ENCODE assay signal across 8 cellular contexts in the genomic region with DNA sequence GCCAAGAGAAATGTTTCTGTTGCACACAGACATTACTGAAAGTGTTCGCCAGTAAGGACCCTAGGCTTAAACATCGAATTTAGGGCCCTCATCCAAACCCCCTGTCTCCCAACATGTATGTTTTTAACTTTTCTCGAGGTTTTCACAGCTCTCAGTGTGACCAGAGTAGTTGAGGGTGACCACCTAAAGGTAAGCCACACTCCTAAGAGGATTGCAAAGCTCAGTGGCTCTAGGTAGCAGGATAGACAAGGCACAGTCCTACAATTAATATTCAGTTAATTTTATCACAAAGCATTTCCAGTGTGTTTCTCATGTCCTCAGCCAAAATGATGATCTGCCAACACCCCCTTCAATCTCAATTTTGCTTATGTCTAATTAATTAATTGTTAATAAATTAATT. TPM values are rescaled to one million over a fixed set of nuclear protein-coding genes. Genes with fewer than 3 reads are reported as not detected.
A peak's percentile ranks its signal among the peaks of the same experiment; 100 is the strongest.
DNase-seq lines count a peak whose midpoint lies in the region; ATAC-seq lines count a peak whose summit lies in the region.

No MANE protein-coding gene starts in this region.

- H3K4me3 Mint-ChIP-seq in activated CD8-positive, alpha-beta T cell treated with anti-CD3 and anti-CD28 coated beads, Interleukin-2, amount 10 ng/mL, durations not matched to agents 7 days and 5 days: peak overlapping the region; percentile 96

- no peaks in the 10 kb centered on the region for H3K9me3 ChIP-seq in stomach smooth muscle (ENCODE audit: control insufficient read depth in 2 of 2, low read length in 2 of 2)

- no peaks in the 10 kb centered on the region for H3K9me3 Mint-ChIP-seq in activated CD8-positive, alpha-beta T cell treated with anti-CD3 and anti-CD28 coated beads, Interleukin-2, amount 10 ng/mL, durations not matched to agents 7 days and 5 days (ENCODE audit: insufficient read depth)

- peaks cover 14% of the 10 kb centered on the region for H3K4me1 Mint-ChIP-seq in activated CD8-positive, alpha-beta T cell treated with anti-CD3 and anti-CD28 coated beads, Interleukin-2, amount 10 ng/mL, durations not matched to agents 7 days and 5 days (ENCODE audit: low read depth)

- H3K27me3 Mint-ChIP-seq in activated CD8-positive, alpha-beta T cell treated with anti-CD3 and anti-CD28 coated beads, Interleukin-2, amount 10 ng/mL, durations not matched to agents 7 days and 5 days (ENCODE audit: low read depth): no peaks in the 10 kb centered on the region

- no peaks in the 10 kb centered on the region for H3K36me3 Mint-ChIP-seq in activated CD8-positive, alpha-beta T cell treated with anti-CD3 and anti-CD28 coated beads, Interleukin-2, amount 10 ng/mL, durations not matched to agents 7 days and 5 days (ENCODE audit: low read depth)

- DNase-seq in NCI-H345 treated with DMSO at 0.1 percent for 48 hours (lab: John Stamatoyannopoulos, UW; ENCODE audit: unreplicated experiment) (peak; percentile 11), NCI-H345 (lab: John Stamatoyannopoulos, UW) (no peak), kidney glomerular epithelial cell (lab: John Stamatoyannopoulos, UW) (no peak), GM19238 (ENCODE audit: insufficient read length, low spot score) (no peak)
- peak; percentile 22 for DNase-seq in activated CD8-positive, alpha-beta T cell treated with anti-CD3 and anti-CD28 coated beads, Interleukin-2, amount 10 ng/mL, durations not matched to agents 7 days and 5 days

- peaks cover 0 to 2% of the 10 kb centered on the region in 2 donors for H3K36me3 ChIP-seq in stomach smooth muscle (ENCODE audit: control insufficient read depth in 2 of 2, insufficient read depth in 2 of 2, low read length in 2 of 2)

- POLR2A ChIA-PET in activated CD8-positive, alpha-beta T cell treated with anti-CD3 and anti-CD28 coated beads, Interleukin-2, amount 10 ng/mL, durations not matched to agents 7 days and 5 days (lab: Charles Lee): interaction anchor here (0.7 to 2.6 kb wide), 2 partner anchors 11 to 160 kb away, joined by 3 to 9 read pairs; a partner anchor contains a TSS

- CTCF ChIA-PET in activated CD8-positive, alpha-beta T cell treated with anti-CD3 and anti-CD28 coated beads, Interleukin-2, amount 10 ng/mL, durations not matched to agents 7 days and 5 days (lab: Charles Lee): interaction anchor here (1.0 to 3.0 kb wide), 5 partner anchors 11 to 271 kb away, joined by 3 to 22 read pairs (median 8); a partner anchor contains a TSS

- H3K4me1 ChIP-seq in stomach smooth muscle (ENCODE audit: control insufficient read depth, insufficient read depth, low read length): peaks cover 12% of the 10 kb centered on the region

- H3K4me3 ChIP-seq in iPS-11a (ENCODE audit: low read depth, low read length): peak overlapping the region; percentile 90
- H3K4me3 ChIP-seq in stomach smooth muscle (ENCODE audit: low read length in 2 of 2): peak overlapping the region; percentile 89 to 100

- ATAC-seq in activated CD8-positive, alpha-beta T cell treated with anti-CD3 and anti-CD28 coated beads, Interleukin-2, amount 10 ng/mL, durations not matched to agents 7 days and 5 days: no peak
- no peak for ATAC-seq in HG02610 (IDR thresholded peaks at IDR 0.05; ENCODE audit: unreplicated experiment)

- H3K27ac ChIP-seq in stomach smooth muscle (ENCODE audit: low read length): peak overlapping the region; percentile 87

- H3K9ac ChIP-seq in stomach smooth muscle (ENCODE audit: low read length in 2 of 2): peak overlapping the region; percentile 80 to 96

- H3K27me3 ChIP-seq in stomach smooth muscle (ENCODE audit: control insufficient read depth in 1 of 2, insufficient read depth in 2 of 2, low read length in 2 of 2): no peaks in the 10 kb centered on the region

- peak overlapping the region; percentile 95 for H3K27ac Mint-ChIP-seq in activated CD8-positive, alpha-beta T cell treated with anti-CD3 and anti-CD28 coated beads, Interleukin-2, amount 10 ng/mL, durations not matched to agents 7 days and 5 days

RNA-seq across cellular contexts. Expression of a gene that starts 0.7 kb away (rescaled TPM):
- total RNA-seq in activated CD8-positive, alpha-beta T cell treated with anti-CD3 and anti-CD28 coated beads, Interleukin-2, amount 10 ng/mL, durations not matched to agents 7 days and 5 days: 1 to 10 TPM; 2.7 to 5.8 TPM

RNA-seq across cellular contexts. Expression of a gene that starts 43.7 kb away (rescaled TPM):
- total RNA-seq in activated CD8-positive, alpha-beta T cell treated with anti-CD3 and anti-CD28 coated beads, Interleukin-2, amount 10 ng/mL, durations not matched to agents 7 days and 5 days: not detected

Comparison
In these comparisons a context has a peak if more than half of its experiments do, and no peak if none do; other contexts are left out.
1. DNase-seq: peak in NCI-H345 treated with DMSO at 0.1 percent for 48 hours (single experiment) and activated CD8-positive, alpha-beta T cell treated with anti-CD3 and anti-CD28 coated beads, Interleukin-2, amount 10 ng/mL, durations not matched to agents 7 days and 5 days (single experiment); none in NCI-H345 (single experiment), kidney glomerular epithelial cell (single experiment) and GM19238 (single experiment).